In the genomic region with DNA sequence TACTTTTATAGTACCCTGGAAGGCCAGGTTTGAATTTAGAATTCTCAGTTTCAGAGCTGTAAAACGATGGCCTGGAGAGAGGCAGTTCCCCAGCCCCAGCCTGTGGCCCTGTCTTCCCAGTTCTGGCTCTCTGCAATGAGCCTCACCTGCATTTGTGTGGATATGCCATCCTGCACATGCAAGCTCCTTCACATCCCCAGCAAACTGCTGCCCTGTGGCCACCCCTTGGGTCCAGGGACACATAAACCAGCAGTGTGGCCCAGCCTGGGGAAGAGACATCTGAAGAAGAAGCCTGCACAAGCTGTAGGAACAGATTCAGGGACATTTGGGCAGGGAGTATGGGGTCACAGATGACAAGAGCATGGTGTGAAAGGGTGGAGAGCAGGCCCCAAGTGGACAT, we compare ENCODE assay signal across 6 cellular contexts.
"Had no signal": no experiment of that assay in that cellular context is flagged by ENCODE, and none has a peak within 500 bp of the region (broad histone marks: within the 10 kb centered on the region; RNA-seq: fewer than 3 reads in every experiment).

No MANE protein-coding gene starts in this region.

- H3K27ac ChIP-seq: HL-60 had no signal

- H3K4me1 Mint-ChIP-seq: IgD-negative memory B cell had no signal

- H3K4me3 Mint-ChIP-seq: IgD-negative memory B cell had no signal

- ATAC-seq: HepG2, K562 had no signal

- H3K27ac Mint-ChIP-seq: IgD-negative memory B cell had no signal

- DNase-seq: IMR-90, KBM-7 had no signal

- H3K4me3 ChIP-seq: K562 had no signal
